Comparison of ENCODE assay signal across 9 cellular contexts in genomic region chrX:132956421-132957210, GRCh38. TPM values are rescaled to one million over a fixed set of nuclear protein-coding genes. Genes with fewer than 3 reads are reported as not detected.
A peak's percentile ranks its signal among the peaks of the same experiment; 100 is the strongest.
DNase-seq lines count a peak whose midpoint lies in the region; ATAC-seq, FAIRE-seq and TF ChIP-seq lines count a peak whose summit lies in the region.
"Had no signal": no experiment of that assay in that cellular context is flagged by ENCODE, and none has a peak within 500 bp of the region (broad histone marks: within the 10 kb centered on the region; RNA-seq: fewer than 3 reads in every experiment).

No MANE protein-coding gene starts in this region.

- no peaks in the 10 kb centered on the region for H3K36me3 Mint-ChIP-seq in T-helper 1 cell treated with Interleukin-12 subunit alpha and Interleukin-12 subunit beta and Interleukin-4 antibody, amounts not matched to agents 30 μg/mL and 1 μg/mL, for 36 hours (ENCODE audit: low read depth)

- TF ChIP-seq CTCF in astrocyte of the cerebellum (IDR thresholded peaks at IDR 0.05; ENCODE audit: low read depth, low read length, missing control alignments): no peak
- no peak for TF ChIP-seq CTCF in keratinocyte (optimal IDR thresholded peaks at IDR 0.05 in 1 of 3, IDR thresholded peaks at IDR 0.05 in 1 of 3, conservative IDR thresholded peaks at IDR 0.05 in 1 of 3; ENCODE audit: extremely low read depth in 1 of 3, insufficient read depth in 2 of 3, low read length in 3 of 3)
- TF ChIP-seq CTCF in GM13976 (IDR thresholded peaks at IDR 0.05; ENCODE audit: borderline replicate concordance, control extremely low read depth, extremely low read depth, insufficient read depth, missing control alignments): no peak

- peak overlapping the region; percentile 41 for H3K4me2 ChIP-seq in keratinocyte (ENCODE audit: control insufficient read depth, extremely low read depth, insufficient read depth, low read depth, low read length)

- no peak overlapping the region for H3K27ac Mint-ChIP-seq in T-helper 1 cell treated with Interleukin-12 subunit alpha and Interleukin-12 subunit beta and Interleukin-4 antibody, amounts not matched to agents 30 μg/mL and 1 μg/mL, for 36 hours

- no peak overlapping the region for H2AFZ ChIP-seq in keratinocyte (ENCODE audit: control insufficient read depth, low read length)

- dilution Hi-C loops in keratinocyte (cut with MboI; ENCODE audit: extremely low pct_ligation_motif_present, low sequenced_read_pairs): no loop called here

- H3K9ac ChIP-seq in keratinocyte (ENCODE audit: control insufficient read depth, extremely low read depth, insufficient read depth, low read length) (no peak overlapping the region), stomach smooth muscle (ENCODE audit: low read length in 2 of 2) (peak overlapping the region in 1 of 2 donors; percentile 51)

- H3K4me3 Mint-ChIP-seq in T-helper 1 cell treated with Interleukin-12 subunit alpha and Interleukin-12 subunit beta and Interleukin-4 antibody, amounts not matched to agents 30 μg/mL and 1 μg/mL, for 36 hours: peak overlapping the region; percentile 80

- H3K36me3 ChIP-seq in keratinocyte (ENCODE audit: control insufficient read depth in 2 of 2, extremely low read depth in 1 of 2, insufficient read depth in 2 of 2, low read length in 2 of 2) (no peaks in the 10 kb centered on the region), stomach smooth muscle (ENCODE audit: control insufficient read depth in 2 of 2, insufficient read depth in 2 of 2, low read length in 2 of 2) (no peaks in the 10 kb centered on the region)

- no peaks in the 10 kb centered on the region for H4K20me1 ChIP-seq in keratinocyte (ENCODE audit: control insufficient read depth, extremely low read depth, insufficient read depth, low read length)

- no peaks in the 10 kb centered on the region for H3K9me3 Mint-ChIP-seq in T-helper 1 cell treated with Interleukin-12 subunit alpha and Interleukin-12 subunit beta and Interleukin-4 antibody, amounts not matched to agents 30 μg/mL and 1 μg/mL, for 36 hours

- no peak for ATAC-seq in GM21723 (IDR thresholded peaks at IDR 0.05; ENCODE audit: unreplicated experiment)

- H3K79me2 ChIP-seq in keratinocyte (ENCODE audit: control insufficient read depth, insufficient read depth, low read length): no peaks in the 10 kb centered on the region

- in situ Hi-C loops in astrocyte of the cerebellum (cut with HindIII; ENCODE audit: low sequenced_read_pairs): no loop called here
- in situ Hi-C loops in GM13976 (cut with MboI; ENCODE audit: low sequenced_read_pairs, unreplicated experiment): loop anchor here (25.0 kb wide), 1 partner anchor 106 kb away; no protein-coding TSS in a partner anchor

- H3K27me3 Mint-ChIP-seq in T-helper 1 cell treated with Interleukin-12 subunit alpha and Interleukin-12 subunit beta and Interleukin-4 antibody, amounts not matched to agents 30 μg/mL and 1 μg/mL, for 36 hours (ENCODE audit: low read depth): peaks cover 50% of the 10 kb centered on the region

- peaks cover 11% of the 10 kb centered on the region for H3K4me1 Mint-ChIP-seq in T-helper 1 cell treated with Interleukin-12 subunit alpha and Interleukin-12 subunit beta and Interleukin-4 antibody, amounts not matched to agents 30 μg/mL and 1 μg/mL, for 36 hours (ENCODE audit: low read depth)

- peaks cover 47% of the 10 kb centered on the region for H3K27me3 ChIP-seq in keratinocyte (ENCODE audit: control insufficient read depth, extremely low read depth, insufficient read depth, low read length)
- H3K27me3 ChIP-seq in stomach smooth muscle (ENCODE audit: control insufficient read depth in 1 of 2, insufficient read depth in 2 of 2, low read length in 2 of 2): peaks cover 0 to 36% of the 10 kb centered on the region in 2 donors

- no peaks in the 10 kb centered on the region for H3K9me1 ChIP-seq in keratinocyte (ENCODE audit: control insufficient read depth, extremely low read depth, insufficient read depth, low read length)

- H3K4me1 ChIP-seq in keratinocyte (ENCODE audit: control insufficient read depth, extremely low read depth, insufficient read depth, low read length) (no peaks in the 10 kb centered on the region), stomach smooth muscle (ENCODE audit: control insufficient read depth, insufficient read depth, low read length) (peaks cover 16% of the 10 kb centered on the region)

- H3K4me3 ChIP-seq in astrocyte of the cerebellum (ENCODE audit: low read depth, low read length) (peak overlapping the region; percentile 39), keratinocyte (ENCODE audit: control insufficient read depth in 2 of 3, extremely low read depth in 1 of 3, insufficient read depth in 2 of 3, low read depth in 1 of 3, low read length in 3 of 3) (peak overlapping the region in 2 of 3 experiments; percentile 40 to 46), stomach smooth muscle (ENCODE audit: low read length in 2 of 2) (peak overlapping the region; percentile 62 to 73)

- no peak for FAIRE-seq in keratinocyte (lab: Jason Lieb, UNC)

- no peaks in the 10 kb centered on the region for H3K9me3 ChIP-seq in keratinocyte (ENCODE audit: control insufficient read depth, low read depth, low read length)
- no peaks in the 10 kb centered on the region for H3K9me3 ChIP-seq in stomach smooth muscle (ENCODE audit: control insufficient read depth in 2 of 2, low read length in 2 of 2)

- DNase-seq in T-helper 1 cell (no peak), astrocyte of the cerebellum (ENCODE audit: low read depth) (no peak), keratinocyte (ENCODE audit: low read depth, low spot score) (no peak), COLO829 (ENCODE audit: low spot score) (no peak), GM13976 (ENCODE audit: low spot score) (no peak)

- H3K27ac ChIP-seq in keratinocyte (ENCODE audit: control insufficient read depth, insufficient read depth, low read length) (no peak overlapping the region), stomach smooth muscle (ENCODE audit: low read length) (no peak overlapping the region)

RNA-seq across cellular contexts. Expression of gene HS6ST2, which starts 1.8 kb away (rescaled TPM):
- 0.29 to 0.43 TPM (median 0.41 TPM) in 3 replicates for polyA plus RNA-seq in keratinocyte
- polyA plus RNA-seq in keratinocyte (2011; ENCODE audit: low read depth): 0.21 TPM
- polyA plus RNA-seq in keratinocyte (2011; cell fraction: cytosol; rRNA removed): 0.23 and 0.50 TPM in 2 replicates
- polyA plus RNA-seq in keratinocyte (2011; cell fraction: nucleus; rRNA removed): 0.80 and 1.1 TPM in 2 replicates
- 0.21 and 0.37 TPM in 2 replicates for polyA plus RNA-seq in keratinocyte (2012; ENCODE audit: low replicate concordance)
- 0.66 to 2.3 TPM (median 0.86 TPM) in 3 replicates for polyA minus RNA-seq in keratinocyte
- polyA minus RNA-seq in keratinocyte (2011; cell fraction: cytosol; rRNA and poly(A)+ RNA removed): 0.77 TPM
- polyA minus RNA-seq in keratinocyte (2011; cell fraction: nucleus; rRNA and poly(A)+ RNA removed): 2.4 and 2.7 TPM in 2 replicates
- polyA plus RNA-seq: AG04450 had no signal
